ENCODE assay signal across 7 cellular contexts in the genomic region with DNA sequence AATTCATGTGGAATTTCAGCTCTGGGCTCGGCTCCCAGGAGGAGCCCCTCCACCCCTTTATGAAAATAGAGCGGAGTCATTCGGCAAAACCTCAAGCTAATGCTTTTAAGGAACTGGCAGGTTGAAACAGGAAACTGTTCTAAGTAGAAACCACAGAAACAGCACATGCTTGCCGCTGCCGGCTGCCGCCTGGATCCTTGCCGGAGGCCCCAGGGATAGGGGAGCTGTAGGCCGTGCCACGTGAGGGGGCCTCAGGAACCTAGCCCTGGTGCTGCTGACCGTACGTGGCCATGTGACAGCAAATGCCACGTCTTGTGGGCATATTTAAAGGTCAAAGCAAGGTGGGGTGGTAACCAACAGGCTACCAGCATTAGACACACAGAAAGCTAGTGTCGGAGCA.
DNase-seq lines count a peak whose midpoint lies in the region; ATAC-seq and TF ChIP-seq lines count a peak whose summit lies in the region.

No MANE protein-coding gene starts in this region.

- peak; percentile 27 to 52 for DNase-seq in SJSA1 (ENCODE audit: low read depth in 1 of 2, low spot score in 2 of 2)
- peak; percentile 90 for DNase-seq in astrocyte of the cerebellum (ENCODE audit: low read depth)
- peak; percentile 90 to 91 for DNase-seq in left lung
- peak; percentile 9 for DNase-seq in stimulated activated CD8-positive, alpha-beta memory T cell treated with anti-CD3 and anti-CD28 coated beads, Interleukin-12 subunit alpha, Interleukin-12 subunit beta, amount 100 ng/mL, for 24 hours (ENCODE audit: extremely low read depth)
- no peak for DNase-seq in retina

- H3K4me1 ChIP-seq in SJSA1 (replicated peaks) (peaks cover 8% of the 10 kb centered on the region), left lung (peaks cover 20 to 21% of the 10 kb centered on the region in 2 donors)

- peak; percentile 54 for ATAC-seq in GM21723 (IDR thresholded peaks at IDR 0.05; ENCODE audit: unreplicated experiment)
- peak; percentile 85 for ATAC-seq in left lung
- ATAC-seq in GM21528 (IDR thresholded peaks at IDR 0.05; ENCODE audit: low FRiP score, unreplicated experiment): no peak

- TF ChIP-seq CTCF in astrocyte of the cerebellum (IDR thresholded peaks at IDR 0.05; ENCODE audit: low read depth, low read length, missing control alignments): no peak
- no peak for TF ChIP-seq CTCF in left lung (IDR thresholded peaks at IDR 0.05)

- H3K4me3 ChIP-seq in SJSA1 (no peak overlapping the region), astrocyte of the cerebellum (ENCODE audit: low read depth, low read length) (no peak overlapping the region), left lung (no peak overlapping the region)

- H3K36me3 ChIP-seq in SJSA1 (no peaks in the 10 kb centered on the region), left lung (no peaks in the 10 kb centered on the region)

- H3K27ac ChIP-seq in SJSA1 (no peak overlapping the region), left lung (peak overlapping the region; percentile 8 to 41)

- in situ Hi-C loops in astrocyte of the cerebellum (cut with HindIII; ENCODE audit: low sequenced_read_pairs): no loop called here

- H3K9me3 ChIP-seq in SJSA1 (replicated peaks) (no peaks in the 10 kb centered on the region), left lung (no peaks in the 10 kb centered on the region)

- H3K27me3 ChIP-seq in SJSA1 (replicated peaks): no peaks in the 10 kb centered on the region
- no peaks in the 10 kb centered on the region for H3K27me3 ChIP-seq in left lung

- intact Hi-C loops in left lung (cut with DNase I): no loop called here
